In genomic region chr14:65604535-65604934, GRCh38 we compare ENCODE assay signal across 25 cellular contexts.
"Had no signal": no experiment of that assay in that cellular context is flagged by ENCODE, and none has a peak within 500 bp of the region (broad histone marks: within the 10 kb centered on the region; RNA-seq: fewer than 3 reads in every experiment).

No MANE protein-coding gene starts in this region.

- H3K36me3 Mint-ChIP-seq: immature natural killer cell; mesothelial cell of epicardium; natural killer cell treated with Interleukin-12 subunit alpha and Interleukin-12 subunit beta and Interleukin-15 and Interleukin-18, amount 100 ng/mL, for 72 hours; stimulated activated effector memory CD8-positive, alpha-beta T cell treated with anti-CD3 and anti-CD28 coated beads, Interleukin-12 subunit alpha, Interleukin-12 subunit beta, amount 100 ng/mL, for 72 hours had no signal

- H3K27ac Mint-ChIP-seq: immature natural killer cell; mesothelial cell of epicardium; naive thymus-derived CD4-positive, alpha-beta T cell; stimulated activated effector memory CD8-positive, alpha-beta T cell treated with anti-CD3 and anti-CD28 coated beads, Interleukin-12 subunit alpha, Interleukin-12 subunit beta, amount 100 ng/mL, for 72 hours; stimulated activated naive CD8-positive, alpha-beta T cell treated with anti-CD3 and anti-CD28 coated beads, Interleukin-15, Interleukin-2, amounts not matched to agents 100 ng/mL and 50 ng/mL, for 24 hours had no signal

- ATAC-seq: left colon; left lung; lower lobe of right lung; naive thymus-derived CD4-positive, alpha-beta T cell; natural killer cell treated with Interleukin-12 subunit alpha and Interleukin-12 subunit beta and Interleukin-15 and Interleukin-18, amount 100 ng/mL, for 72 hours; pancreas; right cardiac atrium; sciatic nerve; stimulated activated effector memory CD8-positive, alpha-beta T cell treated with anti-CD3 and anti-CD28 coated beads, Interleukin-12 subunit alpha, Interleukin-12 subunit beta, amount 100 ng/mL, for 72 hours; upper lobe of right lung had no signal

- H3K9me3 Mint-ChIP-seq: immature natural killer cell; mesothelial cell of epicardium; naive thymus-derived CD4-positive, alpha-beta T cell; natural killer cell treated with Interleukin-12 subunit alpha and Interleukin-12 subunit beta and Interleukin-15 and Interleukin-18, amount 100 ng/mL, for 72 hours; stimulated activated effector memory CD8-positive, alpha-beta T cell treated with anti-CD3 and anti-CD28 coated beads, Interleukin-12 subunit alpha, Interleukin-12 subunit beta, amount 100 ng/mL, for 72 hours had no signal

- H3K27me3 Mint-ChIP-seq: naive thymus-derived CD4-positive, alpha-beta T cell; natural killer cell treated with Interleukin-12 subunit alpha and Interleukin-12 subunit beta and Interleukin-15 and Interleukin-18, amount 100 ng/mL, for 72 hours; stimulated activated naive CD8-positive, alpha-beta T cell treated with anti-CD3 and anti-CD28 coated beads, Interleukin-15, Interleukin-2, amounts not matched to agents 100 ng/mL and 50 ng/mL, for 24 hours had no signal

- DNase-seq: hypothalamus; immature natural killer cell; kidney; left colon; left lung; lower lobe of right lung; mammary epithelial cell; mesendoderm; pancreas; posterior cingulate gyrus; retina; right cardiac atrium; stimulated activated CD4-positive, alpha-beta T cell treated with anti-CD3 and anti-CD28 coated beads, Interleukin-12 subunit alpha, Interleukin-12 subunit beta, amount 100 ng/mL, for 4 hours; stimulated activated CD4-positive, alpha-beta T cell treated with anti-CD3 and anti-CD28 coated beads, Interleukin-15, amount 100 ng/mL, for 24 hours; stimulated activated CD4-positive, alpha-beta T cell treated with anti-CD3 and anti-CD28 coated beads, Interleukin-2, amount 100 ng/mL, for 24 hours; stimulated activated CD4-positive, alpha-beta T cell treated with anti-CD3 and anti-CD28 coated beads, Interleukin-4, amount 100 ng/mL, for 1 hour; stimulated activated naive CD4-positive, alpha-beta T cell; tibial artery; upper lobe of right lung had no signal

- H3K4me1 Mint-ChIP-seq: immature natural killer cell; stimulated activated effector memory CD8-positive, alpha-beta T cell treated with anti-CD3 and anti-CD28 coated beads, Interleukin-12 subunit alpha, Interleukin-12 subunit beta, amount 100 ng/mL, for 72 hours had no signal

- H3K4me3 Mint-ChIP-seq: immature natural killer cell; mesothelial cell of epicardium; naive thymus-derived CD4-positive, alpha-beta T cell; natural killer cell treated with Interleukin-12 subunit alpha and Interleukin-12 subunit beta and Interleukin-15 and Interleukin-18, amount 100 ng/mL, for 72 hours; stimulated activated effector memory CD8-positive, alpha-beta T cell treated with anti-CD3 and anti-CD28 coated beads, Interleukin-12 subunit alpha, Interleukin-12 subunit beta, amount 100 ng/mL, for 72 hours; stimulated activated naive CD8-positive, alpha-beta T cell treated with anti-CD3 and anti-CD28 coated beads, Interleukin-15, Interleukin-2, amounts not matched to agents 100 ng/mL and 50 ng/mL, for 24 hours had no signal
